Comparison of ENCODE assay signal across 24 cellular contexts in genomic region chr1:228695015-228695955, GRCh38. TPM values are rescaled to one million over a fixed set of nuclear protein-coding genes. Genes with fewer than 3 reads are reported as not detected.
A peak's percentile ranks its signal among the peaks of the same experiment; 100 is the strongest.
DNase-seq lines count a peak whose midpoint lies in the region; ATAC-seq and TF ChIP-seq lines count a peak whose summit lies in the region.
"Had no signal": no experiment of that assay in that cellular context is flagged by ENCODE, and none has a peak within 500 bp of the region (broad histone marks: within the 10 kb centered on the region; RNA-seq: fewer than 3 reads in every experiment).

No MANE protein-coding gene starts in this region.

- H3K9me3 ChIP-seq in HEK293 (ENCODE audit: control insufficient read depth, insufficient read depth, low read depth, low read length) = no peaks in the 10 kb centered on the region
- H3K9me3 ChIP-seq: uterus had no signal

- peaks cover 16% of the 10 kb centered on the region for H3K4me1 ChIP-seq in HEK293 (ENCODE audit: control insufficient read depth, insufficient read depth, low read length)
- H3K4me1 ChIP-seq: uterus had no signal

- POLR2A ChIA-PET in HEK293 (lab: Yijun Ruan, JAX) = no interaction called here
- POLR2A ChIA-PET in activated CD8-positive, alpha-beta T cell treated with anti-CD3 and anti-CD28 coated beads, Interleukin-2, amount 10 ng/mL, durations not matched to agents 7 days and 5 days (lab: Charles Lee) = interaction anchor here (0.7 kb wide), 1 partner anchor 813 kb away, joined by 3 read pairs; the partner anchor contains the start of gene NUP133

- ATAC-seq in activated naive CD4-positive, alpha-beta T cell treated with anti-CD3 and anti-CD28 coated beads, Interleukin-2, amount 50 U/mL, for 72 hours = peak; percentile 9 to 73
- ATAC-seq in activated CD8-positive, alpha-beta T cell treated with anti-CD3 and anti-CD28 coated beads, Interleukin-2, amount 10 ng/mL, durations not matched to agents 7 days and 5 days = peak; percentile 49
- ATAC-seq in GM19467 (IDR thresholded peaks at IDR 0.05; ENCODE audit: unreplicated experiment) (no peak), HG03159 (IDR thresholded peaks at IDR 0.05; ENCODE audit: unreplicated experiment) (no peak)
- ATAC-seq: esophagus mucosa had no signal

- DNase-seq in activated naive CD4-positive, alpha-beta T cell treated with anti-CD3 and anti-CD28 coated beads, Interleukin-2, amount 50 U/mL, for 72 hours (ENCODE audit: low spot score in 2 of 2) = peak in 1 of 2 donors; percentile 17
- no peak for DNase-seq in activated naive CD4-positive, alpha-beta T cell treated with anti-CD3 and anti-CD28 coated beads for 36 hours
- peak; percentile 55 for DNase-seq in activated CD8-positive, alpha-beta T cell treated with anti-CD3 and anti-CD28 coated beads, Interleukin-2, amount 10 ng/mL, durations not matched to agents 7 days and 5 days
- DNase-seq in renal cortical epithelial cell (ENCODE audit: low read depth) = peak; percentile 46
- DNase-seq in activated T-helper 2 cell treated with anti-CD3 and anti-CD28 coated beads, Interferon-gamma antibody, Interleukin-2, Interleukin-4, amounts not matched to agents 10 μg/mL and 5 μg/mL and 100 μg/mL, durations not matched to agents 14 hours and 24 hours and 36 hours (ENCODE audit: low spot score) = no peak
- DNase-seq: central memory CD4-positive, alpha-beta T cell; DMS53; dorsolateral prefrontal cortex; Kasumi-1; NCI-H1417; NCI-H526 treated with DMSO at 0.1 percent for 48 hours; SHP77; stimulated activated CD4-positive, alpha-beta T cell treated with anti-CD3 and anti-CD28 coated beads, Interleukin-4, amount 100 ng/mL, for 1 hour; substantia nigra; uterus had no signal

- no peaks in the 10 kb centered on the region for H3K9me3 Mint-ChIP-seq in activated naive CD4-positive, alpha-beta T cell treated with anti-CD3 and anti-CD28 coated beads, Interleukin-2, amount 50 U/mL, for 72 hours
- no peaks in the 10 kb centered on the region for H3K9me3 Mint-ChIP-seq in activated naive CD4-positive, alpha-beta T cell treated with anti-CD3 and anti-CD28 coated beads for 36 hours
- H3K9me3 Mint-ChIP-seq in activated CD8-positive, alpha-beta T cell treated with anti-CD3 and anti-CD28 coated beads, Interleukin-2, amount 10 ng/mL, durations not matched to agents 7 days and 5 days (ENCODE audit: insufficient read depth) = no peaks in the 10 kb centered on the region
- no peaks in the 10 kb centered on the region for H3K9me3 Mint-ChIP-seq in activated T-helper 2 cell treated with anti-CD3 and anti-CD28 coated beads, Interferon-gamma antibody, Interleukin-2, Interleukin-4, amounts not matched to agents 10 μg/mL and 5 μg/mL and 100 μg/mL, durations not matched to agents 14 hours and 24 hours and 36 hours
- H3K9me3 Mint-ChIP-seq: neural crest cell had no signal

- intact Hi-C loops in activated naive CD4-positive, alpha-beta T cell treated with anti-CD3 and anti-CD28 coated beads for 36 hours (cut with micrococcal nuclease) = loop anchor here (10.0 kb wide), 2 partner anchors 190 to 460 kb away; no protein-coding TSS in a partner anchor
- intact Hi-C loops in activated T-helper 2 cell treated with anti-CD3 and anti-CD28 coated beads, Interferon-gamma antibody, Interleukin-2, Interleukin-4, amounts not matched to agents 10 μg/mL and 5 μg/mL and 100 μg/mL, durations not matched to agents 14 hours and 24 hours and 36 hours (cut with micrococcal nuclease) = no loop called here

- no peak overlapping the region for H3K4me3 ChIP-seq in HEK293 (ENCODE audit: low read depth, low read length)
- H3K4me3 ChIP-seq: dorsolateral prefrontal cortex, skin epidermis, uterus had no signal

- H3K27ac Mint-ChIP-seq in activated naive CD4-positive, alpha-beta T cell treated with anti-CD3 and anti-CD28 coated beads, Interleukin-2, amount 50 U/mL, for 72 hours = no peak overlapping the region
- no peak overlapping the region for H3K27ac Mint-ChIP-seq in activated naive CD4-positive, alpha-beta T cell treated with anti-CD3 and anti-CD28 coated beads for 36 hours
- H3K27ac Mint-ChIP-seq in activated CD8-positive, alpha-beta T cell treated with anti-CD3 and anti-CD28 coated beads, Interleukin-2, amount 10 ng/mL, durations not matched to agents 7 days and 5 days = no peak overlapping the region
- H3K27ac Mint-ChIP-seq in activated T-helper 2 cell treated with anti-CD3 and anti-CD28 coated beads, Interferon-gamma antibody, Interleukin-2, Interleukin-4, amounts not matched to agents 10 μg/mL and 5 μg/mL and 100 μg/mL, durations not matched to agents 14 hours and 24 hours and 36 hours = no peak overlapping the region
- H3K27ac Mint-ChIP-seq: progenitor cell of endocrine pancreas had no signal

- H3K27me3 Mint-ChIP-seq in activated naive CD4-positive, alpha-beta T cell treated with anti-CD3 and anti-CD28 coated beads for 36 hours (ENCODE audit: low read depth) = no peaks in the 10 kb centered on the region
- H3K27me3 Mint-ChIP-seq in activated CD8-positive, alpha-beta T cell treated with anti-CD3 and anti-CD28 coated beads, Interleukin-2, amount 10 ng/mL, durations not matched to agents 7 days and 5 days (ENCODE audit: low read depth) = peaks cover 15% of the 10 kb centered on the region
- H3K27me3 Mint-ChIP-seq in activated T-helper 2 cell treated with anti-CD3 and anti-CD28 coated beads, Interferon-gamma antibody, Interleukin-2, Interleukin-4, amounts not matched to agents 10 μg/mL and 5 μg/mL and 100 μg/mL, durations not matched to agents 14 hours and 24 hours and 36 hours (ENCODE audit: low read depth) = peaks cover 17% of the 10 kb centered on the region
- H3K27me3 Mint-ChIP-seq: progenitor cell of endocrine pancreas had no signal

- TF ChIP-seq CTCF in HEK293 (tag by site-specific recombination; IDR thresholded peaks at IDR 0.05) = no peak

- no peaks in the 10 kb centered on the region for H3K36me3 Mint-ChIP-seq in activated naive CD4-positive, alpha-beta T cell treated with anti-CD3 and anti-CD28 coated beads, Interleukin-2, amount 50 U/mL, for 72 hours
- no peaks in the 10 kb centered on the region for H3K36me3 Mint-ChIP-seq in activated naive CD4-positive, alpha-beta T cell treated with anti-CD3 and anti-CD28 coated beads for 36 hours (ENCODE audit: low read depth)
- no peaks in the 10 kb centered on the region for H3K36me3 Mint-ChIP-seq in activated CD8-positive, alpha-beta T cell treated with anti-CD3 and anti-CD28 coated beads, Interleukin-2, amount 10 ng/mL, durations not matched to agents 7 days and 5 days (ENCODE audit: low read depth)
- H3K36me3 Mint-ChIP-seq in activated T-helper 2 cell treated with anti-CD3 and anti-CD28 coated beads, Interferon-gamma antibody, Interleukin-2, Interleukin-4, amounts not matched to agents 10 μg/mL and 5 μg/mL and 100 μg/mL, durations not matched to agents 14 hours and 24 hours and 36 hours (ENCODE audit: low read depth) = no peaks in the 10 kb centered on the region

- no peak overlapping the region for H3K27ac ChIP-seq in HEK293 (ENCODE audit: extremely low read depth, low read depth, low read length)
- H3K27ac ChIP-seq: C4-2B, dorsolateral prefrontal cortex, skin epidermis, uterus had no signal

- H3K4me3 Mint-ChIP-seq in activated naive CD4-positive, alpha-beta T cell treated with anti-CD3 and anti-CD28 coated beads for 36 hours = no peak overlapping the region
- no peak overlapping the region for H3K4me3 Mint-ChIP-seq in activated CD8-positive, alpha-beta T cell treated with anti-CD3 and anti-CD28 coated beads, Interleukin-2, amount 10 ng/mL, durations not matched to agents 7 days and 5 days
- no peak overlapping the region for H3K4me3 Mint-ChIP-seq in activated T-helper 2 cell treated with anti-CD3 and anti-CD28 coated beads, Interferon-gamma antibody, Interleukin-2, Interleukin-4, amounts not matched to agents 10 μg/mL and 5 μg/mL and 100 μg/mL, durations not matched to agents 14 hours and 24 hours and 36 hours (ENCODE audit: low read depth)
- H3K4me3 Mint-ChIP-seq: neural crest cell had no signal

- peaks cover 10% of the 10 kb centered on the region for H3K4me1 Mint-ChIP-seq in activated naive CD4-positive, alpha-beta T cell treated with anti-CD3 and anti-CD28 coated beads for 36 hours (ENCODE audit: low read depth)
- peaks cover 10% of the 10 kb centered on the region for H3K4me1 Mint-ChIP-seq in activated CD8-positive, alpha-beta T cell treated with anti-CD3 and anti-CD28 coated beads, Interleukin-2, amount 10 ng/mL, durations not matched to agents 7 days and 5 days (ENCODE audit: low read depth)
- peaks cover 9% of the 10 kb centered on the region for H3K4me1 Mint-ChIP-seq in activated T-helper 2 cell treated with anti-CD3 and anti-CD28 coated beads, Interferon-gamma antibody, Interleukin-2, Interleukin-4, amounts not matched to agents 10 μg/mL and 5 μg/mL and 100 μg/mL, durations not matched to agents 14 hours and 24 hours and 36 hours (ENCODE audit: low read depth)
- H3K4me1 Mint-ChIP-seq: neural crest cell had no signal

- H3K36me3 ChIP-seq in HEK293 (ENCODE audit: control insufficient read depth in 2 of 2, insufficient read depth in 1 of 2, low read length in 2 of 2) = no peaks in the 10 kb centered on the region
- H3K36me3 ChIP-seq: uterus had no signal

- CTCF ChIA-PET in activated naive CD4-positive, alpha-beta T cell treated with anti-CD3 and anti-CD28 coated beads for 36 hours (lab: Charles Lee) = interaction anchor here (1.2 kb wide), 1 partner anchor 39 kb away, joined by 4 read pairs; no protein-coding TSS in a partner anchor
- CTCF ChIA-PET in HEK293 (lab: Yijun Ruan, JAX) = interaction anchor here (0.7 to 8.6 kb wide), 3 partner anchors 44 to 559 kb away, joined by 3 to 115 read pairs (median 4); no protein-coding TSS in a partner anchor
- CTCF ChIA-PET in activated CD8-positive, alpha-beta T cell treated with anti-CD3 and anti-CD28 coated beads, Interleukin-2, amount 10 ng/mL, durations not matched to agents 7 days and 5 days (lab: Charles Lee) = interaction anchor here (1.0 to 1.1 kb wide), 2 partner anchors 31 to 533 kb away, joined by 3 read pairs; no protein-coding TSS in a partner anchor

TF ChIP-seq in HEK293, 187 proteins besides CTCF, POLR2A, EP300 and RAD21 (continues in another document):
- peak; percentile 70 for TF ChIP-seq EGR2 (tag by site-specific recombination; IDR thresholded peaks at IDR 0.05; ENCODE audit: low read depth)
- TF ChIP-seq ZNF629 (tag by site-specific recombination; IDR thresholded peaks at IDR 0.05) = peak; percentile 39
- TF ChIP-seq ZFP37 (tag by site-specific recombination; IDR thresholded peaks at IDR 0.05) = no peak
- no peak for TF ChIP-seq ZNF302 (tag by site-specific recombination; IDR thresholded peaks at IDR 0.05; ENCODE audit: low read depth)
- TF ChIP-seq SP7 (tag by site-specific recombination; IDR thresholded peaks at IDR 0.05) = no peak

RNA-seq across cellular contexts. Expression of gene RHOU, which starts 40.0 kb away (rescaled TPM):
- total RNA-seq in activated naive CD4-positive, alpha-beta T cell treated with anti-CD3 and anti-CD28 coated beads, Interleukin-2, amount 50 U/mL, for 72 hours = 1 to 10 TPM; 1.1 to 4.3 TPM
- total RNA-seq in activated naive CD4-positive, alpha-beta T cell treated with anti-CD3 and anti-CD28 coated beads for 36 hours = under 1 TPM; 0.17 to 0.35 TPM
- 1 to 10 TPM; 9.5 to 9.7 TPM for total RNA-seq in activated CD8-positive, alpha-beta T cell treated with anti-CD3 and anti-CD28 coated beads, Interleukin-2, amount 10 ng/mL, durations not matched to agents 7 days and 5 days
- 0.89 and 1.2 TPM in 2 replicates for total RNA-seq in renal cortical epithelial cell
- 0.18 and 0.28 TPM in 2 replicates for total RNA-seq in activated T-helper 2 cell treated with anti-CD3 and anti-CD28 coated beads, Interferon-gamma antibody, Interleukin-2, Interleukin-4, amounts not matched to agents 10 μg/mL and 5 μg/mL and 100 μg/mL, durations not matched to agents 14 hours and 24 hours and 36 hours
- total RNA-seq: OCI-LY7 had no signal

Comparison
In these comparisons a context has a peak if more than half of its experiments do, and no peak if none do; other contexts are left out.
1. ATAC-seq: peak in activated naive CD4-positive, alpha-beta T cell treated with anti-CD3 and anti-CD28 coated beads, Interleukin-2, amount 50 U/mL, for 72 hours (2 of 2) and activated CD8-positive, alpha-beta T cell treated with anti-CD3 and anti-CD28 coated beads, Interleukin-2, amount 10 ng/mL, durations not matched to agents 7 days and 5 days (single experiment); none in GM19467 (single experiment) and HG03159 (single experiment).
2. DNase-seq: peak in activated CD8-positive, alpha-beta T cell treated with anti-CD3 and anti-CD28 coated beads, Interleukin-2, amount 10 ng/mL, durations not matched to agents 7 days and 5 days (single experiment) and renal cortical epithelial cell (single experiment); none in activated naive CD4-positive, alpha-beta T cell treated with anti-CD3 and anti-CD28 coated beads for 36 hours (single experiment) and activated T-helper 2 cell treated with anti-CD3 and anti-CD28 coated beads, Interferon-gamma antibody, Interleukin-2, Interleukin-4, amounts not matched to agents 10 μg/mL and 5 μg/mL and 100 μg/mL, durations not matched to agents 14 hours and 24 hours and 36 hours (single experiment).